8 cellular contexts compared by ENCODE assay signal in the genomic region with DNA sequence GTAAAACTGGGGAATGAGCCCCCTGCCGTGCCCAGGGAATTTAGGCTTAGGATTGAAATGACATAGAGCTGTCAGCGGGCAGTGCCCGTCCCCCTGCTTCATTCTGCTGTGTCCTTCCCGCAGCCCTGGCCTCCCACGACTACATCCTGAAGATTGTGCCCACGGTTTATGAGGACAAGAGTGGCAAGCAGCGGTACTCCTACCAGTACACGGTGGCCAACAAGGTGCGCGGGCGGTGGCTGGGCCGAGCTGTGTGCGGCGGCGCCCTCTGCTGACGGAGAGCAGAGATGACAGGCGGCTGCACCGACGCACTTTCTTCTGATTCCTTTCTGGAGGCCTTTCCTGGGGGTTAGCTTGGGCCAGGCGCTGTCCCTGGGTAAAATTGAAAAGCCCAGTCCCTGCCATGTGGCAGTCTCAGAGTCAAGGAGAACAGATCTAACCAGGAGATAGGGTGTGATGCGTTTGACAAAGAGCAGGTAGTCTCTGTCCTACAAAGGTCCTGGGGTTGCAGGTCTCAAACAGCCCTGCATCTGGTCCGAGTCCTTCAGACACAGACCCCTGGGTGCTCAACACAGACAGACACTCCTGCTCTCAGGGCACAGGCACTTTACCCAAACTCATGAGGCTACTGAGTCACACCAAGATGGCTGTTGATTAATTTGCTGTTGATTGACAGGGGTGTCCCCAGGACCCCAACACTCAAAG. TPM values are rescaled to one million over a fixed set of nuclear protein-coding genes. Genes with fewer than 3 reads are reported as not detected.
DNase-seq lines count a peak whose midpoint lies in the region; ATAC-seq and TF ChIP-seq lines count a peak whose summit lies in the region.

No MANE protein-coding gene starts in this region.

- 13% methylated on average over 6 of the region's 22 CpGs for whole genome bisulfite sequencing in right lobe of liver (ENCODE audit: insufficient coverage, low coverage, low lambda C conversion rate, missing lambda C conversion rate)

- TF ChIP-seq POLR2A in right lobe of liver (IDR thresholded peaks at IDR 0.05): no peak

- intact Hi-C loops in right lobe of liver (cut with DNase I): loop anchor here in 1 of 2 donors (5.0 kb wide), 1 partner anchor 220 kb away; no protein-coding TSS in a partner anchor

- DNase-seq in Daoy (ENCODE audit: low read depth) (peak; percentile 85), H7 (peak; percentile 92), NCI-H2029 (lab: John Stamatoyannopoulos, UW) (peak; percentile 26), cerebellum (ENCODE audit: low spot score) (peak; percentile 88), right lobe of liver (peak; percentile 79 to 81 (median 79))
- peak; percentile 74 to 75 for DNase-seq in activated CD4-positive, alpha-beta T cell treated with anti-CD3 and anti-CD28 coated beads for 4 hours
- DNase-seq in stimulated activated CD4-positive, alpha-beta T cell treated with anti-CD3 and anti-CD28 coated beads, Interleukin-4, amount 100 ng/mL, for 48 hours (ENCODE audit: low read depth in 2 of 2): peak; percentile 65 to 71

- TF ChIP-seq CTCF in right lobe of liver (IDR thresholded peaks at IDR 0.05): peak; percentile 90 to 96 (median 96)

- ATAC-seq in right lobe of liver (peak; percentile 91 to 99 (median 96)), GM18873 (IDR thresholded peaks at IDR 0.05; ENCODE audit: low FRiP score, unreplicated experiment) (no peak)

- peaks cover 0 to 7% (median 0%) of the 10 kb centered on the region in 4 donors for H3K4me1 ChIP-seq in right lobe of liver

- H3K27ac ChIP-seq in right lobe of liver: peak overlapping the region in 1 of 3 donors; percentile 6

- H3K4me3 ChIP-seq in H7 (ENCODE audit: insufficient read depth, low read depth, low read length): no peak overlapping the region
- no peak overlapping the region for H3K4me3 ChIP-seq in right lobe of liver

- no peaks in the 10 kb centered on the region for H3K9me3 ChIP-seq in right lobe of liver

- peaks cover 18% of the 10 kb centered on the region for H3K36me3 ChIP-seq in H7 (replicated peaks; ENCODE audit: control insufficient read depth, insufficient read depth, low read length)
- peaks cover 0 to 24% (median 11%) of the 10 kb centered on the region in 4 donors for H3K36me3 ChIP-seq in right lobe of liver

- H3K27me3 ChIP-seq in H7 (ENCODE audit: control insufficient read depth, insufficient read depth, low read length): no peaks in the 10 kb centered on the region
- no peaks in the 10 kb centered on the region for H3K27me3 ChIP-seq in right lobe of liver

RNA-seq across cellular contexts. Expression of a gene that starts 26.8 kb away (rescaled TPM):
- total RNA-seq in Daoy (2014; rRNA removed; shearing (Covaris generic)): 103 and 113 TPM in 2 replicates
- 42.7 and 45.9 TPM in 2 replicates for total RNA-seq in H7 (2014; rRNA removed; shearing (Covaris generic))
- total RNA-seq in cerebellum (19.5 TPM), right lobe of liver (10 to 100 TPM; 14.2 to 33.4 (median 19.2) TPM)

RNA-seq across cellular contexts. Expression of a gene that starts 51.1 kb away (rescaled TPM):
- total RNA-seq in Daoy (2014; rRNA removed; shearing (Covaris generic)): 166 and 186 TPM in 2 replicates
- 73.0 and 113 TPM in 2 replicates for total RNA-seq in H7 (2014; rRNA removed; shearing (Covaris generic))
- total RNA-seq in cerebellum (40.2 TPM), right lobe of liver (100 to 1,000 TPM in 5 of 6 experiments, 10 to 100 TPM in 1; 83.1 to 202 (median 116) TPM)

Comparison
In these comparisons a context has a peak if more than half of its experiments do, and no peak if none do; other contexts are left out.
1. DNase-seq: peak in every context shown above with its lines; median percentile 92 in H7; 88 in cerebellum; 85 in Daoy; 79 in right lobe of liver; 74 in activated CD4-positive, alpha-beta T cell treated with anti-CD3 and anti-CD28 coated beads for 4 hours; 68 in stimulated activated CD4-positive, alpha-beta T cell treated with anti-CD3 and anti-CD28 coated beads, Interleukin-4, amount 100 ng/mL, for 48 hours; 26 in NCI-H2029.